Comparison of ENCODE assay signal across 17 cellular contexts in the genomic region with DNA sequence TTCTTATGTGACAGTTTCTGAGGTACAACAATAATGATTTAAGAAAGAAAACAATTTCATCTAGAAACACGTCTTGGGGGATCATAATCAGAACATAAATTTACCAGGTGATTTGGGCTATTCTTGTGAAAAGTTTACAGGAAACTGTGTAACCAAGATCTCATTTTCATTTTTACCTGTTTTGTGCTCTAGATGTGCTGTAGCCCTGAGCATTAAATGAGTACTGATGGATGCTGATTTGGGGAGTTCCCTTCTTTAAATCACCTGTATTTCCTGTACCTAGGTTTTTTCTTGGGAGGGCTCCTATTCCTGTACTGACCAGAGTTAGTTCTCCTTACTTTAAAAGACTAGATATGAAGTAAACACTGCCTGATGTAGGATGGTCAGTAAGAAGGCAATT. TPM values are rescaled to one million over a fixed set of nuclear protein-coding genes. Genes with fewer than 3 reads are reported as not detected.
A peak's percentile ranks its signal among the peaks of the same experiment; 100 is the strongest.
DNase-seq lines count a peak whose midpoint lies in the region; ATAC-seq, FAIRE-seq and TF ChIP-seq lines count a peak whose summit lies in the region.
"Had no signal": no experiment of that assay in that cellular context is flagged by ENCODE, and none has a peak within 500 bp of the region (broad histone marks: within the 10 kb centered on the region; RNA-seq: fewer than 3 reads in every experiment).

No MANE protein-coding gene starts in this region.

- TF ChIP-seq CTCF in keratinocyte (optimal IDR thresholded peaks at IDR 0.05 in 1 of 3, IDR thresholded peaks at IDR 0.05 in 1 of 3, conservative IDR thresholded peaks at IDR 0.05 in 1 of 3; ENCODE audit: extremely low read depth in 1 of 3, insufficient read depth in 2 of 3, low read length in 3 of 3) = no peak
- TF ChIP-seq CTCF in vagina (IDR thresholded peaks at IDR 0.05) = no peak
- no peak for TF ChIP-seq CTCF in esophagus muscularis mucosa (IDR thresholded peaks at IDR 0.05)

- H2AFZ ChIP-seq in keratinocyte (ENCODE audit: control insufficient read depth, low read length) = no peak overlapping the region

- peak overlapping the region in 6 of 8 donors; percentile 7 to 78 (median 53) for H3K4me3 Mint-ChIP-seq in CD4-positive, alpha-beta memory T cell
- no peak overlapping the region for H3K4me3 Mint-ChIP-seq in activated CD8-positive, alpha-beta T cell treated with anti-CD3 and anti-CD28 coated beads, Interleukin-2, amount 10 ng/mL, durations not matched to agents 7 days and 5 days

- no peak overlapping the region for H3K9ac ChIP-seq in keratinocyte (ENCODE audit: control insufficient read depth, extremely low read depth, insufficient read depth, low read length)

- H3K9me3 Mint-ChIP-seq in CD4-positive, alpha-beta memory T cell = no peaks in the 10 kb centered on the region
- no peaks in the 10 kb centered on the region for H3K9me3 Mint-ChIP-seq in activated CD8-positive, alpha-beta T cell treated with anti-CD3 and anti-CD28 coated beads, Interleukin-2, amount 10 ng/mL, durations not matched to agents 7 days and 5 days (ENCODE audit: insufficient read depth)

- H3K4me1 Mint-ChIP-seq in CD4-positive, alpha-beta memory T cell = peaks cover 66 to 96% (median 82%) of the 10 kb centered on the region in 4 donors
- H3K4me1 Mint-ChIP-seq in activated CD8-positive, alpha-beta T cell treated with anti-CD3 and anti-CD28 coated beads, Interleukin-2, amount 10 ng/mL, durations not matched to agents 7 days and 5 days (ENCODE audit: low read depth) = peaks cover 80% of the 10 kb centered on the region

- H3K27ac ChIP-seq in CD4-positive, alpha-beta memory T cell (ENCODE audit: low read depth, low read length) = no peak overlapping the region
- H3K27ac ChIP-seq in keratinocyte (ENCODE audit: control insufficient read depth, insufficient read depth, low read length) = no peak overlapping the region
- H3K27ac ChIP-seq in vagina = no peak overlapping the region
- H3K27ac ChIP-seq in esophagus muscularis mucosa (replicated peaks in 1 of 4) = no peak overlapping the region
- H3K27ac ChIP-seq: gastroesophageal sphincter, pancreas, thoracic aorta had no signal

- no peaks in the 10 kb centered on the region for H3K9me1 ChIP-seq in keratinocyte (ENCODE audit: control insufficient read depth, extremely low read depth, insufficient read depth, low read length)

- dilution Hi-C loops in keratinocyte (cut with MboI; ENCODE audit: extremely low pct_ligation_motif_present, low sequenced_read_pairs) = no loop called here

- peaks cover 18 to 37% of the 10 kb centered on the region in 2 donors for H3K36me3 Mint-ChIP-seq in CD4-positive, alpha-beta memory T cell
- peaks cover 25% of the 10 kb centered on the region for H3K36me3 Mint-ChIP-seq in activated CD8-positive, alpha-beta T cell treated with anti-CD3 and anti-CD28 coated beads, Interleukin-2, amount 10 ng/mL, durations not matched to agents 7 days and 5 days (ENCODE audit: low read depth)

- H3K79me2 ChIP-seq in keratinocyte (ENCODE audit: control insufficient read depth, insufficient read depth, low read length) = peaks cover 100% of the 10 kb centered on the region

- peaks cover 28% of the 10 kb centered on the region for H4K20me1 ChIP-seq in keratinocyte (ENCODE audit: control insufficient read depth, extremely low read depth, insufficient read depth, low read length)

- no peak for ATAC-seq in activated CD8-positive, alpha-beta T cell treated with anti-CD3 and anti-CD28 coated beads, Interleukin-2, amount 10 ng/mL, durations not matched to agents 7 days and 5 days
- ATAC-seq: gastroesophageal sphincter, Panc1, pancreas had no signal

- POLR2A ChIA-PET in CD4-positive, alpha-beta memory T cell (lab: Charles Lee; ENCODE audit: partially characterized antibody) = interaction anchor here (1.0 to 11.0 kb wide), 5 partner anchors 11 to 36 kb away, joined by 3 to 114 read pairs (median 5); a partner anchor contains a TSS
- POLR2A ChIA-PET in activated CD8-positive, alpha-beta T cell treated with anti-CD3 and anti-CD28 coated beads, Interleukin-2, amount 10 ng/mL, durations not matched to agents 7 days and 5 days (lab: Charles Lee) = interaction anchor here (1.6 to 6.4 kb wide), 2 partner anchors 11 to 36 kb away, joined by 8 to 61 read pairs; a partner anchor contains a TSS

- H3K27me3 Mint-ChIP-seq in CD4-positive, alpha-beta memory T cell = no peaks in the 10 kb centered on the region
- H3K27me3 Mint-ChIP-seq in activated CD8-positive, alpha-beta T cell treated with anti-CD3 and anti-CD28 coated beads, Interleukin-2, amount 10 ng/mL, durations not matched to agents 7 days and 5 days (ENCODE audit: low read depth) = no peaks in the 10 kb centered on the region

- no peak for TF ChIP-seq EP300 in esophagus muscularis mucosa (IDR thresholded peaks at IDR 0.05)

- no peaks in the 10 kb centered on the region for H3K36me3 ChIP-seq in CD4-positive, alpha-beta memory T cell (ENCODE audit: insufficient read depth, low read length)
- H3K36me3 ChIP-seq in keratinocyte (ENCODE audit: control insufficient read depth in 2 of 2, extremely low read depth in 1 of 2, insufficient read depth in 2 of 2, low read length in 2 of 2) (no peaks in the 10 kb centered on the region), vagina (no peaks in the 10 kb centered on the region), esophagus muscularis mucosa (no peaks in the 10 kb centered on the region)
- H3K36me3 ChIP-seq: gastroesophageal sphincter, pancreas, thoracic aorta had no signal

- intact Hi-C loops in CD4-positive, alpha-beta memory T cell (cut with micrococcal nuclease) = loop anchor here (1.0 kb wide), 1 partner anchor 9 kb away; no protein-coding TSS in a partner anchor
- intact Hi-C loops in vagina (cut with DNase I) (no loop called here), esophagus muscularis mucosa (cut with DNase I) (no loop called here)

- H3K4me3 ChIP-seq in CD4-positive, alpha-beta memory T cell (ENCODE audit: low read length in 2 of 2) = no peak overlapping the region
- H3K4me3 ChIP-seq in keratinocyte (ENCODE audit: control insufficient read depth in 2 of 3, extremely low read depth in 1 of 3, insufficient read depth in 2 of 3, low read depth in 1 of 3, low read length in 3 of 3) (no peak overlapping the region), vagina (no peak overlapping the region), esophagus muscularis mucosa (no peak overlapping the region)
- H3K4me3 ChIP-seq: gastroesophageal sphincter, pancreas, thoracic aorta had no signal

- DNase-seq in CD4-positive, alpha-beta memory T cell = no peak
- DNase-seq in GM19239 (ENCODE audit: insufficient read length, low spot score) = no peak
- no peak for DNase-seq in activated CD8-positive, alpha-beta T cell treated with anti-CD3 and anti-CD28 coated beads, Interleukin-2, amount 10 ng/mL, durations not matched to agents 7 days and 5 days
- no peak for DNase-seq in keratinocyte (ENCODE audit: low read depth, low spot score)
- no peak for DNase-seq in vagina (ENCODE audit: extremely low spot score in 2 of 2)
- no peak for DNase-seq in esophagus muscularis mucosa (ENCODE audit: extremely low spot score)
- no peak for DNase-seq in pons (ENCODE audit: low spot score)
- DNase-seq: activated CD8-positive, alpha-beta memory T cell treated with anti-CD3 and anti-CD28 coated beads, Interleukin-2, amount 50 U/mL, for 4 hours; DMS79; NCI-H1092 treated with DMSO at 0.1 percent for 48 hours; NCI-H748 treated with DMSO at 0.1 percent for 48 hours; pancreas; stimulated activated CD4-positive, alpha-beta T cell treated with anti-CD3 and anti-CD28 coated beads, Interleukin-2, amount 100 ng/mL, for 48 hours; SW 1271 had no signal

- 13% methylated on average over 1 of the region's 1 CpG for WGBS in esophagus muscularis mucosa

- CTCF ChIA-PET in CD4-positive, alpha-beta memory T cell (lab: Charles Lee; ENCODE audit: partially characterized antibody) = interaction anchor here (0.9 to 2.9 kb wide), 3 partner anchors 12 to 19 kb away, joined by 3 to 13 read pairs (median 3); a partner anchor contains a TSS
- CTCF ChIA-PET in activated CD8-positive, alpha-beta T cell treated with anti-CD3 and anti-CD28 coated beads, Interleukin-2, amount 10 ng/mL, durations not matched to agents 7 days and 5 days (lab: Charles Lee) = interaction anchor here (1.0 to 1.7 kb wide), 3 partner anchors 9 to 30 kb away, joined by 4 to 5 read pairs (median 5); no protein-coding TSS in a partner anchor

- H3K27me3 ChIP-seq in CD4-positive, alpha-beta memory T cell (ENCODE audit: insufficient read depth, low read length) = no peaks in the 10 kb centered on the region
- no peaks in the 10 kb centered on the region for H3K27me3 ChIP-seq in keratinocyte (ENCODE audit: control insufficient read depth, extremely low read depth, insufficient read depth, low read length)
- no peaks in the 10 kb centered on the region for H3K27me3 ChIP-seq in vagina
- H3K27me3 ChIP-seq in esophagus muscularis mucosa = no peaks in the 10 kb centered on the region
- H3K27me3 ChIP-seq: gastroesophageal sphincter, pancreas had no signal

- H3K4me1 ChIP-seq in CD4-positive, alpha-beta memory T cell (ENCODE audit: insufficient read depth, low read length) = peaks cover 97% of the 10 kb centered on the region
- H3K4me1 ChIP-seq in keratinocyte (ENCODE audit: control insufficient read depth, extremely low read depth, insufficient read depth, low read length) (peaks cover 14% of the 10 kb centered on the region), vagina (peaks cover 100% of the 10 kb centered on the region), esophagus muscularis mucosa (peaks cover 92 to 100% (median 100%) of the 10 kb centered on the region in 4 donors)

- no peak overlapping the region for H3K4me2 ChIP-seq in keratinocyte (ENCODE audit: control insufficient read depth, extremely low read depth, insufficient read depth, low read depth, low read length)

- no peak for TF ChIP-seq POLR2A in vagina (IDR thresholded peaks at IDR 0.05)
- no peak for TF ChIP-seq POLR2A in esophagus muscularis mucosa (IDR thresholded peaks at IDR 0.05; ENCODE audit: low read depth)

- FAIRE-seq in GM19239 (lab: Jason Lieb, UNC) = peak; percentile 78
- FAIRE-seq in keratinocyte (lab: Jason Lieb, UNC) = peak; percentile 9

- H3K27ac Mint-ChIP-seq in CD4-positive, alpha-beta memory T cell = peak overlapping the region in 4 of 7 donors; percentile 4 to 66 (median 58)
- peak overlapping the region; percentile 14 for H3K27ac Mint-ChIP-seq in activated CD8-positive, alpha-beta T cell treated with anti-CD3 and anti-CD28 coated beads, Interleukin-2, amount 10 ng/mL, durations not matched to agents 7 days and 5 days

- no peaks in the 10 kb centered on the region for H3K9me3 ChIP-seq in CD4-positive, alpha-beta memory T cell (ENCODE audit: control insufficient read depth in 1 of 2, low read length in 2 of 2)
- H3K9me3 ChIP-seq in keratinocyte (ENCODE audit: control insufficient read depth, low read depth, low read length) = no peaks in the 10 kb centered on the region
- H3K9me3 ChIP-seq in vagina = no peaks in the 10 kb centered on the region
- H3K9me3 ChIP-seq in esophagus muscularis mucosa = no peaks in the 10 kb centered on the region
- H3K9me3 ChIP-seq: gastroesophageal sphincter, pancreas, thoracic aorta had no signal

RNA-seq across cellular contexts. Expression of a gene that starts 12.7 kb away (rescaled TPM):
- 100 to 1,000 TPM; 228 to 255 TPM for total RNA-seq in CD4-positive, alpha-beta memory T cell
- polyA plus RNA-seq in CD4-positive, alpha-beta memory T cell = 100 to 1,000 TPM; 377 to 419 TPM
- 100 to 1,000 TPM; 174 to 176 TPM for total RNA-seq in activated CD8-positive, alpha-beta T cell treated with anti-CD3 and anti-CD28 coated beads, Interleukin-2, amount 10 ng/mL, durations not matched to agents 7 days and 5 days
- polyA plus RNA-seq in keratinocyte = 81.6 to 122 TPM (median 82.8 TPM) in 3 replicates
- polyA plus RNA-seq in keratinocyte (2011; ENCODE audit: low read depth) = 430 TPM
- 43.4 and 70.2 TPM in 2 replicates for polyA plus RNA-seq in keratinocyte (2011; cell fraction: cytosol; rRNA removed)
- 70.4 and 82.4 TPM in 2 replicates for polyA plus RNA-seq in keratinocyte (2011; cell fraction: nucleus; rRNA removed)
- polyA plus RNA-seq in keratinocyte (2012; ENCODE audit: low replicate concordance) = 84.6 and 125 TPM in 2 replicates
- polyA minus RNA-seq in keratinocyte = 142 to 184 TPM (median 144 TPM) in 3 replicates
- polyA minus RNA-seq in keratinocyte (2011; cell fraction: cytosol; rRNA and poly(A)+ RNA removed) = 52.9 TPM
- 62.5 and 132 TPM in 2 replicates for polyA minus RNA-seq in keratinocyte (2011; cell fraction: nucleus; rRNA and poly(A)+ RNA removed)
- total RNA-seq in vagina (126 TPM), esophagus muscularis mucosa (100 to 1,000 TPM; 164 to 234 (median 220) TPM)

RNA-seq across cellular contexts. Expression of a gene that starts 35.5 kb away (rescaled TPM):
- total RNA-seq in CD4-positive, alpha-beta memory T cell = 100 to 1,000 TPM; 109 to 112 TPM
- 100 to 1,000 TPM; 309 to 503 TPM for polyA plus RNA-seq in CD4-positive, alpha-beta memory T cell
- total RNA-seq in activated CD8-positive, alpha-beta T cell treated with anti-CD3 and anti-CD28 coated beads, Interleukin-2, amount 10 ng/mL, durations not matched to agents 7 days and 5 days = 10 to 100 TPM; 90.7 to 93.5 TPM
- 31.0 to 65.6 TPM (median 43.8 TPM) in 3 replicates for polyA plus RNA-seq in keratinocyte
- 80.5 TPM for polyA plus RNA-seq in keratinocyte (2011; ENCODE audit: low read depth)
- 36.1 and 63.7 TPM in 2 replicates for polyA plus RNA-seq in keratinocyte (2011; cell fraction: cytosol; rRNA removed)
- polyA plus RNA-seq in keratinocyte (2011; cell fraction: nucleus; rRNA removed) = 22.0 and 33.2 TPM in 2 replicates
- 41.7 and 65.0 TPM in 2 replicates for polyA plus RNA-seq in keratinocyte (2012; ENCODE audit: low replicate concordance)
- 7.7 to 32.7 TPM (median 10.2 TPM) in 3 replicates for polyA minus RNA-seq in keratinocyte
- polyA minus RNA-seq in keratinocyte (2011; cell fraction: cytosol; rRNA and poly(A)+ RNA removed) = 50.8 TPM
- polyA minus RNA-seq in keratinocyte (2011; cell fraction: nucleus; rRNA and poly(A)+ RNA removed) = 7.9 and 13.3 TPM in 2 replicates
- total RNA-seq in vagina (66.0 TPM), esophagus muscularis mucosa (100 to 1,000 TPM in 1 of 4 donors, 10 to 100 TPM in 3; 73.6 to 111 (median 97.0) TPM)
